ENCODE assay signal across 1 cellular context in the genomic region with DNA sequence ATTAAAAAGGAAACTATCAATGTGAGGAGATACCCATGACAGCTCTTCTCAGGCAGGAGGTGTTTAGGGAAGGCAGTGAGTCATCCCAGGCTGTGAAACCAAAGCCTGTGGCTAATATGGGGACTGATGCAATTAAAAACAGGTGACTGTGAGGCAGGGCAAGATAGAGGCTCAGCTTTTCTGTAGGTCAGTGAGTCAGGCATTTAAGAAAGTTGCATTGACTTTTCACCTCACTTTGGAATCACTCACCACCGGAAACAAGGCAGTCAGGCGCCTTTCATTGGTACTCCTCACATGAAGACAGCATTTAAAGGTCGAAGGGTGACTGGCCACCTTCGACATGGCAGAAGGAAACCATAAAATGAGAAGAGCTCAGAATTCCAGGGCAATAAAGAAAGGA.
TF ChIP-seq lines count a peak whose summit lies in the region.

No MANE protein-coding gene starts in this region.

TF ChIP-seq in K562, 482 proteins besides CTCF, POLR2A, EP300 and RAD21 (continued from another document):
- TF ChIP-seq, protein P1, sequence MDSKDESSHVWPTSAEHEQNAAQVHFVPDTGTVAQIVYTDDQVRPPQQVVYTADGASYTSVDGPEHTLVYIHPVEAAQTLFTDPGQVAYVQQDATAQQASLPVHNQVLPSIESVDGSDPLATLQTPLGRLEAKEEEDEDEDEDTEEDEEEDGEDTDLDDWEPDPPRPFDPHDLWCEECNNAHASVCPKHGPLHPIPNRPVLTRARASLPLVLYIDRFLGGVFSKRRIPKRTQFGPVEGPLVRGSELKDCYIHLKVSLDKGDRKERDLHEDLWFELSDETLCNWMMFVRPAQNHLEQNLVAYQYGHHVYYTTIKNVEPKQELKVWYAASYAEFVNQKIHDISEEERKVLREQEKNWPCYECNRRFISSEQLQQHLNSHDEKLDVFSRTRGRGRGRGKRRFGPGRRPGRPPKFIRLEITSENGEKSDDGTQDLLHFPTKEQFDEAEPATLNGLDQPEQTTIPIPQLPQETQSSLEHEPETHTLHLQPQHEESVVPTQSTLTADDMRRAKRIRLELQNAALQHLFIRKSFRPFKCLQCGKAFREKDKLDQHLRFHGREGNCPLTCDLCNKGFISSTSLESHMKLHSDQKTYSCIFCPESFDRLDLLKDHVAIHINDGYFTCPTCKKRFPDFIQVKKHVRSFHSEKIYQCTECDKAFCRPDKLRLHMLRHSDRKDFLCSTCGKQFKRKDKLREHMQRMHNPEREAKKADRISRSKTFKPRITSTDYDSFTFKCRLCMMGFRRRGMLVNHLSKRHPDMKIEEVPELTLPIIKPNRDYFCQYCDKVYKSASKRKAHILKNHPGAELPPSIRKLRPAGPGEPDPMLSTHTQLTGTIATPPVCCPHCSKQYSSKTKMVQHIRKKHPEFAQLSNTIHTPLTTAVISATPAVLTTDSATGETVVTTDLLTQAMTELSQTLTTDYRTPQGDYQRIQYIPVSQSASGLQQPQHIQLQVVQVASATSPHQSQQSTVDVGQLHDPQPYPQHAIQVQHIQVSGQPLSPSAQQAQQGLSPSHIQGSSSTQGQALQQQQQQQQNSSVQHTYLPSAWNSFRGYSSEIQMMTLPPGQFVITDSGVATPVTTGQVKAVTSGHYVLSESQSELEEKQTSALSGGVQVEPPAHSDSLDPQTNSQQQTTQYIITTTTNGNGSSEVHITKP (IDR thresholded peaks at IDR 0.05; ENCODE audit: partially characterized antibody), result no peak
- TF ChIP-seq MYC (IDR thresholded peaks at IDR 0.05; ENCODE audit: low read depth, low read length) (no peak), MYC (CRISPR knock-in tag; IDR thresholded peaks at IDR 0.05; ENCODE audit: borderline replicate concordance, low read depth) (no peak), PHB (CRISPR knock-in tag; IDR thresholded peaks at IDR 0.05) (no peak), RB1 (IDR thresholded peaks at IDR 0.05; ENCODE audit: low read depth) (no peak), JUNB (CRISPR knock-in tag; conservative IDR thresholded peaks at IDR 0.05) (peak; percentile 35; the same call in 1 of the 2 replicates), NFE2 (IDR thresholded peaks at IDR 0.05; ENCODE audit: low read depth) (peak; percentile 45; the same call in 1 of the 2 replicates), ZC3H4 (CRISPR knock-in tag; IDR thresholded peaks at IDR 0.05; ENCODE audit: borderline replicate concordance) (no peak), HEY1 (CRISPR knock-in tag; IDR thresholded peaks at IDR 0.05; ENCODE audit: borderline replicate concordance) (no peak), ADNP (tag; IDR thresholded peaks at IDR 0.05) (no peak), ZSCAN29 (IDR thresholded peaks at IDR 0.05) (no peak), MAFK (IDR thresholded peaks at IDR 0.05; ENCODE audit: low read length) (no peak), MTA1 (IDR thresholded peaks at IDR 0.05; ENCODE audit: borderline replicate concordance) (no peak), U2AF2 (optimal IDR thresholded peaks at IDR 0.05; ENCODE audit: low read depth, low read length) (no peak), CC2D1A (IDR thresholded peaks at IDR 0.05) (no peak), PHF8 (IDR thresholded peaks at IDR 0.05; ENCODE audit: borderline replicate concordance, low read length) (no peak), MAFG (tag; conservative IDR thresholded peaks at IDR 0.05) (0 out of 2 replicates have a peak, but pooled peaks have one; percentile 5), GATAD2B (IDR thresholded peaks at IDR 0.05; ENCODE audit: borderline replicate concordance) (no peak), SIX5 (IDR thresholded peaks at IDR 0.05; ENCODE audit: borderline replicate concordance in 1 of 2, insufficient read depth in 1 of 2, low read depth in 1 of 2, low read length in 2 of 2) (no peak), FOSL1 (tag; conservative IDR thresholded peaks at IDR 0.05) (peak; percentile 92), JUND (IDR thresholded peaks at IDR 0.05; ENCODE audit: borderline replicate concordance, low read depth, low read length) (peak; percentile 71; the same call in 1 of the 2 replicates), JUND (tag; IDR thresholded peaks at IDR 0.05; ENCODE audit: borderline replicate concordance, low read depth, low read length) (peak; percentile 80; the same call in 2 of the 3 replicates), CBX5 (IDR thresholded peaks at IDR 0.05; ENCODE audit: borderline replicate concordance, low read depth) (no peak), TOE1 (IDR thresholded peaks at IDR 0.05; ENCODE audit: borderline replicate concordance) (no peak), TOE1 (CRISPR knock-in tag; IDR thresholded peaks at IDR 0.05; ENCODE audit: borderline replicate concordance, low read depth) (no peak), SOX6 (IDR thresholded peaks at IDR 0.05) (no peak), MCM3 (IDR thresholded peaks at IDR 0.05) (no peak), ETV1 (tag; conservative IDR thresholded peaks at IDR 0.05; ENCODE audit: low read depth) (no peak)
- TF ChIP-seq, protein P2, sequence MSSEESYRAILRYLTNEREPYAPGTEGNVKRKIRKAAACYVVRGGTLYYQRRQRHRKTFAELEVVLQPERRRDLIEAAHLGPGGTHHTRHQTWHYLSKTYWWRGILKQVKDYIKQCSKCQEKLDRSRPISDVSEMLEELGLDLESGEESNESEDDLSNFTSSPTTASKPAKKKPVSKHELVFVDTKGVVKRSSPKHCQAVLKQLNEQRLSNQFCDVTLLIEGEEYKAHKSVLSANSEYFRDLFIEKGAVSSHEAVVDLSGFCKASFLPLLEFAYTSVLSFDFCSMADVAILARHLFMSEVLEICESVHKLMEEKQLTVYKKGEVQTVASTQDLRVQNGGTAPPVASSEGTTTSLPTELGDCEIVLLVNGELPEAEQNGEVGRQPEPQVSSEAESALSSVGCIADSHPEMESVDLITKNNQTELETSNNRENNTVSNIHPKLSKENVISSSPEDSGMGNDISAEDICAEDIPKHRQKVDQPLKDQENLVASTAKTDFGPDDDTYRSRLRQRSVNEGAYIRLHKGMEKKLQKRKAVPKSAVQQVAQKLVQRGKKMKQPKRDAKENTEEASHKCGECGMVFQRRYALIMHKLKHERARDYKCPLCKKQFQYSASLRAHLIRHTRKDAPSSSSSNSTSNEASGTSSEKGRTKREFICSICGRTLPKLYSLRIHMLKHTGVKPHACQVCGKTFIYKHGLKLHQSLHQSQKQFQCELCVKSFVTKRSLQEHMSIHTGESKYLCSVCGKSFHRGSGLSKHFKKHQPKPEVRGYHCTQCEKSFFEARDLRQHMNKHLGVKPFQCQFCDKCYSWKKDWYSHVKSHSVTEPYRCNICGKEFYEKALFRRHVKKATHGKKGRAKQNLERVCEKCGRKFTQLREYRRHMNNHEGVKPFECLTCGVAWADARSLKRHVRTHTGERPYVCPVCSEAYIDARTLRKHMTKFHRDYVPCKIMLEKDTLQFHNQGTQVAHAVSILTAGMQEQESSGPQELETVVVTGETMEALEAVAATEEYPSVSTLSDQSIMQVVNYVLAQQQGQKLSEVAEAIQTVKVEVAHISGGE (CRISPR knock-in tag; IDR thresholded peaks at IDR 0.05), result peak in 1 of 3 experiments; percentile 52; a peak in 1 of 6 replicates
- TF ChIP-seq, protein P3, sequence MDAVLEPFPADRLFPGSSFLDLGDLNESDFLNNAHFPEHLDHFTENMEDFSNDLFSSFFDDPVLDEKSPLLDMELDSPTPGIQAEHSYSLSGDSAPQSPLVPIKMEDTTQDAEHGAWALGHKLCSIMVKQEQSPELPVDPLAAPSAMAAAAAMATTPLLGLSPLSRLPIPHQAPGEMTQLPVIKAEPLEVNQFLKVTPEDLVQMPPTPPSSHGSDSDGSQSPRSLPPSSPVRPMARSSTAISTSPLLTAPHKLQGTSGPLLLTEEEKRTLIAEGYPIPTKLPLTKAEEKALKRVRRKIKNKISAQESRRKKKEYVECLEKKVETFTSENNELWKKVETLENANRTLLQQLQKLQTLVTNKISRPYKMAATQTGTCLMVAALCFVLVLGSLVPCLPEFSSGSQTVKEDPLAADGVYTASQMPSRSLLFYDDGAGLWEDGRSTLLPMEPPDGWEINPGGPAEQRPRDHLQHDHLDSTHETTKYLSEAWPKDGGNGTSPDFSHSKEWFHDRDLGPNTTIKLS (IDR thresholded peaks at IDR 0.05; ENCODE audit: borderline replicate concordance, low read depth), result no peak
- TF ChIP-seq, protein P4, sequence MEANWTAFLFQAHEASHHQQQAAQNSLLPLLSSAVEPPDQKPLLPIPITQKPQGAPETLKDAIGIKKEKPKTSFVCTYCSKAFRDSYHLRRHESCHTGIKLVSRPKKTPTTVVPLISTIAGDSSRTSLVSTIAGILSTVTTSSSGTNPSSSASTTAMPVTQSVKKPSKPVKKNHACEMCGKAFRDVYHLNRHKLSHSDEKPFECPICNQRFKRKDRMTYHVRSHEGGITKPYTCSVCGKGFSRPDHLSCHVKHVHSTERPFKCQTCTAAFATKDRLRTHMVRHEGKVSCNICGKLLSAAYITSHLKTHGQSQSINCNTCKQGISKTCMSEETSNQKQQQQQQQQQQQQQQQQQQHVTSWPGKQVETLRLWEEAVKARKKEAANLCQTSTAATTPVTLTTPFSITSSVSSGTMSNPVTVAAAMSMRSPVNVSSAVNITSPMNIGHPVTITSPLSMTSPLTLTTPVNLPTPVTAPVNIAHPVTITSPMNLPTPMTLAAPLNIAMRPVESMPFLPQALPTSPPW (CRISPR knock-in tag; IDR thresholded peaks at IDR 0.05), result no peak
- TF ChIP-seq, protein P5, sequence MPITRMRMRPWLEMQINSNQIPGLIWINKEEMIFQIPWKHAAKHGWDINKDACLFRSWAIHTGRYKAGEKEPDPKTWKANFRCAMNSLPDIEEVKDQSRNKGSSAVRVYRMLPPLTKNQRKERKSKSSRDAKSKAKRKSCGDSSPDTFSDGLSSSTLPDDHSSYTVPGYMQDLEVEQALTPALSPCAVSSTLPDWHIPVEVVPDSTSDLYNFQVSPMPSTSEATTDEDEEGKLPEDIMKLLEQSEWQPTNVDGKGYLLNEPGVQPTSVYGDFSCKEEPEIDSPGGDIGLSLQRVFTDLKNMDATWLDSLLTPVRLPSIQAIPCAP (CRISPR knock-in tag; IDR thresholded peaks at IDR 0.05; ENCODE audit: borderline replicate concordance), result no peak
- TF ChIP-seq, protein P6, sequence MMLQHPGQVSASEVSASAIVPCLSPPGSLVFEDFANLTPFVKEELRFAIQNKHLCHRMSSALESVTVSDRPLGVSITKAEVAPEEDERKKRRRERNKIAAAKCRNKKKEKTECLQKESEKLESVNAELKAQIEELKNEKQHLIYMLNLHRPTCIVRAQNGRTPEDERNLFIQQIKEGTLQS (IDR thresholded peaks at IDR 0.05), result peak; percentile 89
- TF ChIP-seq, protein P6 (CRISPR knock-in tag; conservative IDR thresholded peaks at IDR 0.05), result peak; percentile 59; the same call in 1 of the 2 replicates
- TF ChIP-seq, protein P7, sequence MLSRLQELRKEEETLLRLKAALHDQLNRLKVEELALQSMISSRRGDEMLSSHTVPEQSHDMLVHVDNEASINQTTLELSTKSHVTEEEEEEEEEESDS (CRISPR knock-in tag; IDR thresholded peaks at IDR 0.05), result no peak
- TF ChIP-seq, protein P8, sequence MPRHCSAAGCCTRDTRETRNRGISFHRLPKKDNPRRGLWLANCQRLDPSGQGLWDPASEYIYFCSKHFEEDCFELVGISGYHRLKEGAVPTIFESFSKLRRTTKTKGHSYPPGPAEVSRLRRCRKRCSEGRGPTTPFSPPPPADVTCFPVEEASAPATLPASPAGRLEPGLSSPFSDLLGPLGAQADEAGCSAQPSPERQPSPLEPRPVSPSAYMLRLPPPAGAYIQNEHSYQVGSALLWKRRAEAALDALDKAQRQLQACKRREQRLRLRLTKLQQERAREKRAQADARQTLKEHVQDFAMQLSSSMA (CRISPR knock-in tag; IDR thresholded peaks at IDR 0.05), result no peak
